8 cellular contexts compared by ENCODE assay signal in the genomic region with DNA sequence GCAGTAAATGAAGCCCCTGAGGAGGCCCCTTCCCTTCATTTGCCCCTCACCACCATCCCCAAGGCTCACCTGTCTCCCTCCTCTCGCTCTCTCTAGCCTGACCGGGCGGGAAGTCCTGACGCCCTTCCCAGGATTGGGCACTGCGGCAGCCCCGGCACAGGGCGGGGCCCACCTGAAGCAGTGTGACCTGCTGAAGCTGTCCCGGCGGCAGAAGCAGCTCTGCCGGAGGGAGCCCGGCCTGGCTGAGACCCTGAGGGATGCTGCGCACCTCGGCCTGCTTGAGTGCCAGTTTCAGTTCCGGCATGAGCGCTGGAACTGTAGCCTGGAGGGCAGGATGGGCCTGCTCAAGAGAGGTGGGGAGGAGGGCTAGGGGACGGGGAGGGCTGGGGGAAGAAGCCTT. TPM values are rescaled to one million over a fixed set of nuclear protein-coding genes. Genes with fewer than 3 reads are reported as not detected.
"Had no signal": no experiment of that assay in that cellular context is flagged by ENCODE, and none has a peak within 500 bp of the region (broad histone marks: within the 10 kb centered on the region; RNA-seq: fewer than 3 reads in every experiment).

No MANE protein-coding gene starts in this region.

- H3K27ac ChIP-seq: GM23248 had no signal

- H3K4me1 ChIP-seq: HAP-1 had no signal

- H2AFZ ChIP-seq: GM23248 had no signal

- H3K36me3 ChIP-seq: HAP-1 had no signal

- H3K9me3 ChIP-seq: HAP-1 had no signal

- H3K4me3 ChIP-seq: GM23248, HAP-1, K562 had no signal

- ATAC-seq: HCT116, K562 had no signal

- DNase-seq: GM23248, GOT3, H7, KG1 had no signal

- FAIRE-seq: K562 had no signal

- H3K9ac ChIP-seq: GM23248 had no signal

RNA-seq across cellular contexts. Expression of gene WNT9B, which starts 21.0 kb away (rescaled TPM):
- total RNA-seq: GM23248, H4, K562 had no signal
- polyA plus RNA-seq: GM23248, K562 had no signal
